9 cellular contexts compared by ENCODE assay signal in genomic region chr6:156949376-156949775, GRCh38.
DNase-seq lines count a peak whose midpoint lies in the region; ATAC-seq, FAIRE-seq and TF ChIP-seq lines count a peak whose summit lies in the region.
"Had no signal": no experiment of that assay in that cellular context is flagged by ENCODE, and none has a peak within 500 bp of the region (broad histone marks: within the 10 kb centered on the region; RNA-seq: fewer than 3 reads in every experiment).

No MANE protein-coding gene starts in this region.

- intact Hi-C loops in Right ventricle myocardium inferior (cut with DNase I), result no loop called here

- H2AFZ ChIP-seq in hepatocyte, result no peak overlapping the region

- no peak overlapping the region for H3K4me3 ChIP-seq in right atrium auricular region
- H3K4me3 ChIP-seq in hepatocyte, result no peak overlapping the region

- H3K27me3 ChIP-seq in right atrium auricular region, result no peaks in the 10 kb centered on the region
- H3K27me3 ChIP-seq in hepatocyte, result no peaks in the 10 kb centered on the region

- H3K27ac ChIP-seq in right atrium auricular region, result peak overlapping the region in 1 of 2 donors; percentile 21
- H3K27ac ChIP-seq in hepatocyte, result peak overlapping the region; percentile 65

- TF ChIP-seq CTCF in right atrium auricular region (IDR thresholded peaks at IDR 0.05) (no peak), hepatocyte (IDR thresholded peaks at IDR 0.05; ENCODE audit: poor library complexity) (no peak)

- H3K4me1 ChIP-seq in right atrium auricular region (peaks cover 0 to 60% of the 10 kb centered on the region in 2 donors), hepatocyte (ENCODE audit: insufficient read depth) (peaks cover 32% of the 10 kb centered on the region)

- H4K20me1 ChIP-seq in hepatocyte (ENCODE audit: insufficient read depth, poor library complexity, severe bottlenecking), result peaks cover 47% of the 10 kb centered on the region

- 35% methylated on average over 2 of the region's 2 CpGs for WGBS in hepatocyte (ENCODE audit: low lambda C conversion rate, missing lambda C conversion rate)

- H3K9me3 ChIP-seq in right atrium auricular region (no peaks in the 10 kb centered on the region), hepatocyte (ENCODE audit: low read depth) (no peaks in the 10 kb centered on the region)

- no peaks in the 10 kb centered on the region for H3K9me2 ChIP-seq in hepatocyte (replicated peaks; ENCODE audit: insufficient read depth)

- peak overlapping the region; percentile 43 for H3K4me2 ChIP-seq in hepatocyte

- no peak for FAIRE-seq in urothelium cell line (lab: Jason Lieb, UNC)
- FAIRE-seq: endometrium had no signal

- H3K79me2 ChIP-seq in hepatocyte, result peaks cover 86% of the 10 kb centered on the region

- DNase-seq in Right ventricle myocardium inferior (ENCODE audit: missing footprints) (no peak), right atrium auricular region (ENCODE audit: low spot score) (no peak), amniotic epithelial cell (ENCODE audit: low read depth) (peak; percentile 59), hepatocyte (ENCODE audit: low spot score) (peak; percentile 23), urothelium cell line (ENCODE audit: low spot score) (peak; percentile 67), NCI-H2029 (lab: John Stamatoyannopoulos, UW) (no peak)
- no peak for DNase-seq in NK-92 treated with Interleukin-12 subunit alpha and Interleukin-12 subunit beta, amount 100 ng/mL, for 24 hours (lab: John Stamatoyannopoulos, UW)

- H3K36me3 ChIP-seq in right atrium auricular region (no peaks in the 10 kb centered on the region), hepatocyte (replicated peaks; ENCODE audit: insufficient read depth, low read depth) (no peaks in the 10 kb centered on the region)

- ATAC-seq in Right ventricle myocardium inferior (peak; percentile 38), GM19351 (IDR thresholded peaks at IDR 0.05; ENCODE audit: unreplicated experiment) (no peak)

Comparison
In these comparisons a context has a peak if more than half of its experiments do, and no peak if none do; other contexts are left out.
1. DNase-seq: peak in amniotic epithelial cell (single experiment), hepatocyte (single experiment) and urothelium cell line (single experiment); none in Right ventricle myocardium inferior (single experiment), right atrium auricular region (single experiment), NCI-H2029 (single experiment) and NK-92 treated with Interleukin-12 subunit alpha and Interleukin-12 subunit beta, amount 100 ng/mL, for 24 hours (single experiment).